27 cellular contexts compared by ENCODE assay signal in the genomic region with DNA sequence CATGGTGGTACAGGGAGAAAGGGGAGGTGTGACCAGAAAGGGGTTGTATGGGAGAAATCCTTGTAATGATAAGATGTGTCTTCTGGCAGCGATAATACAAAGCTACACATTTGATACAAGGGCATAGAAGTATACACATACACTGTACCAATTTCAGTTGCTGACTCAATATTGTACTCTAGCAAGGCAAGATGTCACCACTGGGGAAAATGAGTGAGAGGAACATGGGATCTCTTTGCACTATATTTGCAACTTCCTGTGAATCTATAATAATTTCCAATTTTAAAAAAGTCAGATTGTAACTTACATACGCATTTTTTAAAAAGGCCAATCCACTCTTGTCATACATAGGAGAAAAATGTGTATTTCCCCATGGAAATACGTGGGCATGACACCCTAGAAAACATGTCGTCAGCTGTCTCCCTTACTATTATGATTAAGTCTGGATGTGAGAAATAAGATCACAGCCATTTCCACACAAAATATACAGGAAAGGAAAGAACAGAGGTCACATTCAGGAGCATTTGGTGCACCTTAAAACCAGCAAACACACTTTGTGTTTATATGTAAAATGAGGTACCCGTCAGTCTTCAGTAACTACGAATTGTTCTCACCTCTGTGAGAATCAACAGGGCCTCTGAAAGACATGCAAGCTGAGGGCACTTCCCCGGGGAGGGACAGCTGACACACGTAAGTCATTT. TPM values are rescaled to one million over a fixed set of nuclear protein-coding genes. Genes with fewer than 3 reads are reported as not detected.
"Had no signal": no experiment of that assay in that cellular context is flagged by ENCODE, and none has a peak within 500 bp of the region (broad histone marks: within the 10 kb centered on the region; RNA-seq: fewer than 3 reads in every experiment).

No MANE protein-coding gene starts in this region.

- H3K27ac Mint-ChIP-seq: activated CD4-positive, alpha-beta T cell treated with anti-CD3 and anti-CD28 coated beads, Interleukin-2, amount 10 ng/mL, durations not matched to agents 7 days and 5 days; activated naive CD8-positive, alpha-beta T cell; activated T-cell treated with anti-CD3 and anti-CD28 coated beads, Interleukin-2, amount 50 U/mL, for 72 hours; dendritic cell treated with granulocyte-macrophage colony-stimulating factor and Interleukin-4, amounts not matched to agents 40 ng/mL and 50 ng/mL, for 4 days; effector memory CD8-positive, alpha-beta T cell; mesothelial cell of epicardium; nephron progenitor cell had no signal

- H3K27ac ChIP-seq: cardiac muscle cell, epithelial cell of prostate, foreskin keratinocyte, tibial artery had no signal

- H3K4me1 ChIP-seq: foreskin keratinocyte had no signal

- H3K36me3 ChIP-seq: cardiac muscle cell, tibial artery had no signal

- H3K4me3 ChIP-seq: cardiac muscle cell, lung, smooth muscle cell, tibial artery had no signal

- H3K4me2 ChIP-seq: smooth muscle cell had no signal

- H3K36me3 Mint-ChIP-seq: activated naive CD8-positive, alpha-beta T cell; mesothelial cell of epicardium had no signal

- ATAC-seq: effector memory CD8-positive, alpha-beta T cell; foreskin keratinocyte; sciatic nerve had no signal

- FAIRE-seq: keratinocyte, urothelium cell line had no signal

- H3K9me3 ChIP-seq: tibial artery had no signal

- DNase-seq: activated CD4-positive, alpha-beta T cell treated with anti-CD3 and anti-CD28 coated beads, Interleukin-2, amount 10 ng/mL, durations not matched to agents 7 days and 5 days; activated CD8-positive, alpha-beta memory T cell treated with anti-CD3 and anti-CD28 coated beads, Interleukin-2, amount 50 U/mL, for 48 hours; activated gamma-delta T cell; activated T-cell treated with anti-CD3 and anti-CD28 coated beads, Interleukin-2, amount 50 U/mL, for 72 hours; amygdala; effector memory CD8-positive, alpha-beta T cell; foreskin keratinocyte; hippocampal formation; nephron progenitor cell; nucleus accumbens; stimulated activated CD4-positive, alpha-beta T cell treated with anti-CD3 and anti-CD28 coated beads, Interleukin-4, amount 100 ng/mL, for 1 hour; T-helper 1 cell; T-helper 9 cell had no signal

- H3K4me3 Mint-ChIP-seq: activated CD4-positive, alpha-beta T cell treated with anti-CD3 and anti-CD28 coated beads, Interleukin-2, amount 10 ng/mL, durations not matched to agents 7 days and 5 days; activated naive CD8-positive, alpha-beta T cell; activated T-cell treated with anti-CD3 and anti-CD28 coated beads, Interleukin-2, amount 50 U/mL, for 72 hours; dendritic cell treated with granulocyte-macrophage colony-stimulating factor and Interleukin-4, amounts not matched to agents 40 ng/mL and 50 ng/mL, for 4 days; effector memory CD8-positive, alpha-beta T cell; mesothelial cell of epicardium; nephron progenitor cell had no signal

- H3K9me3 Mint-ChIP-seq: activated CD4-positive, alpha-beta T cell treated with anti-CD3 and anti-CD28 coated beads, Interleukin-2, amount 10 ng/mL, durations not matched to agents 7 days and 5 days; activated T-cell treated with anti-CD3 and anti-CD28 coated beads, Interleukin-2, amount 50 U/mL, for 72 hours; dendritic cell treated with granulocyte-macrophage colony-stimulating factor and Interleukin-4, amounts not matched to agents 40 ng/mL and 50 ng/mL, for 4 days; effector memory CD8-positive, alpha-beta T cell; mesothelial cell of epicardium; nephron progenitor cell had no signal

- H3K4me1 Mint-ChIP-seq: activated CD4-positive, alpha-beta T cell treated with anti-CD3 and anti-CD28 coated beads, Interleukin-2, amount 10 ng/mL, durations not matched to agents 7 days and 5 days; mesothelial cell of epicardium had no signal

RNA-seq across cellular contexts. Expression of gene PRR23E, which starts 22.9 kb away (rescaled TPM):
- total RNA-seq: activated CD4-positive, alpha-beta T cell treated with anti-CD3 and anti-CD28 coated beads, Interleukin-2, amount 10 ng/mL, durations not matched to agents 7 days and 5 days; activated T-cell treated with anti-CD3 and anti-CD28 coated beads, Interleukin-2, amount 50 U/mL, for 72 hours; cardiac muscle cell; chondrocyte; fibroblast of lung; foreskin keratinocyte; lung; mesothelial cell of epicardium; sciatic nerve; smooth muscle cell; subcutaneous adipose tissue had no signal
- polyA plus RNA-seq: cardiac muscle cell, fibroblast of lung, foreskin keratinocyte, keratinocyte, lung, smooth muscle cell had no signal
